In genomic region chr17:74748529-74749261, GRCh38 we compare ENCODE assay signal across 8 cellular contexts. TPM values are rescaled to one million over a fixed set of nuclear protein-coding genes. Genes with fewer than 3 reads are reported as not detected.
DNase-seq lines count a peak whose midpoint lies in the region; ATAC-seq and TF ChIP-seq lines count a peak whose summit lies in the region.

Gene NHERF1, plus strand, starts transcription at chr17:74748628. Its CDS starts 219 bp downstream, at chr17:74748847.

- H3K4me3 Mint-ChIP-seq in CD8-positive, alpha-beta T cell, result peak within 1 kb of the TSS; percentile 98

- H3K36me3 Mint-ChIP-seq in CD8-positive, alpha-beta T cell, result peaks cover 42% of the 10 kb centered on the region

- H3K9ac ChIP-seq in NT2/D1 (ENCODE audit: insufficient read length, low read depth) (peak within 1 kb of the TSS; percentile 96), muscle layer of colon (ENCODE audit: low read length) (peak within 1 kb of the TSS; percentile 57)

- no peaks in the 10 kb centered on the region for H3K27me3 Mint-ChIP-seq in CD8-positive, alpha-beta T cell (ENCODE audit: low read depth)

- H3K27ac ChIP-seq in CD8-positive, alpha-beta T cell (ENCODE audit: low read depth, low read length), result peak within 1 kb of the TSS; percentile 80
- no peak within 1 kb of the TSS for H3K27ac ChIP-seq in muscle layer of colon (ENCODE audit: low read depth, low read length)

- H3K9me3 Mint-ChIP-seq in CD8-positive, alpha-beta T cell, result no peaks in the 10 kb centered on the region

- CTCF ChIA-PET in CD8-positive, alpha-beta T cell (lab: Charles Lee), result interaction anchor here (0.8 to 9.1 kb wide), 12 partner anchors 11 to 118 kb away, joined by 3 to 67 read pairs (median 24); partner anchors contain the start of gene RAB37

- peak; percentile 83 for ATAC-seq in CD8-positive, alpha-beta T cell
- ATAC-seq in GM19397 (IDR thresholded peaks at IDR 0.05; ENCODE audit: unreplicated experiment) (peak; percentile 88), HG03571 (IDR thresholded peaks at IDR 0.05; ENCODE audit: unreplicated experiment) (peak; percentile 84)

- H3K4me1 Mint-ChIP-seq in CD8-positive, alpha-beta T cell (ENCODE audit: low read depth), result peaks cover 67% of the 10 kb centered on the region

- TF ChIP-seq CTCF in CD8-positive, alpha-beta T cell (IDR thresholded peaks at IDR 0.05), result no peak

- DNase-seq in CD8-positive, alpha-beta T cell, result peak; percentile 83 to 98 (median 92)
- DNase-seq in NT2/D1 (ENCODE audit: low read depth, low spot score) (peak; percentile 74), activated T-cell treated with anti-CD3 and anti-CD28 coated beads for 24 hours (ENCODE audit: low read depth) (peak; percentile 94), erythroblast (lab: John Stamatoyannopoulos, UW) (peak; percentile 92 to 95)
- peak; percentile 83 for DNase-seq in stimulated activated CD8-positive, alpha-beta memory T cell treated with anti-CD3 and anti-CD28 coated beads, Interleukin-7, amount 100 ng/mL, for 24 hours (ENCODE audit: low read depth)

- H3K27me3 ChIP-seq in CD8-positive, alpha-beta T cell (ENCODE audit: insufficient read depth, low read length), result no peaks in the 10 kb centered on the region
- no peaks in the 10 kb centered on the region for H3K27me3 ChIP-seq in NT2/D1 (ENCODE audit: insufficient read depth, insufficient read length)
- peaks cover 3 to 24% of the 10 kb centered on the region in 2 donors for H3K27me3 ChIP-seq in muscle layer of colon (ENCODE audit: control insufficient read depth in 1 of 2, insufficient read depth in 2 of 2, low read length in 2 of 2)

- H3K9me3 ChIP-seq in CD8-positive, alpha-beta T cell (ENCODE audit: low read length), result no peaks in the 10 kb centered on the region
- no peaks in the 10 kb centered on the region for H3K9me3 ChIP-seq in NT2/D1 (ENCODE audit: insufficient read depth, low read length)
- H3K9me3 ChIP-seq in muscle layer of colon (ENCODE audit: low read length), result no peaks in the 10 kb centered on the region

- peak; percentile 92 for TF ChIP-seq POLR2A in erythroblast (IDR thresholded peaks at IDR 0.05; ENCODE audit: low read length)

- peaks cover 61% of the 10 kb centered on the region for H3K4me1 ChIP-seq in CD8-positive, alpha-beta T cell (ENCODE audit: insufficient read depth, low read length)
- H3K4me1 ChIP-seq in NT2/D1 (ENCODE audit: insufficient read depth, insufficient read length) (peaks cover 51% of the 10 kb centered on the region), muscle layer of colon (ENCODE audit: insufficient read depth, low read length) (peaks cover 9% of the 10 kb centered on the region)

- intact Hi-C loops in CD8-positive, alpha-beta T cell (cut with DNase I, micrococcal nuclease), result loop anchor here (1.0 kb wide), 3 partner anchors 11 to 125 kb away; partner anchors contain the start of gene NAT9 (in 2 of the 2)

- POLR2A ChIA-PET in CD8-positive, alpha-beta T cell (lab: Charles Lee), result interaction anchor here (1.0 to 6.1 kb wide), 11 partner anchors 10 to 77 kb away, joined by 3 to 67 read pairs (median 13); partner anchors contain the start of genes NAT9 and RAB37

- peak within 1 kb of the TSS; percentile 94 for H3K4me3 ChIP-seq in CD8-positive, alpha-beta T cell (ENCODE audit: low read depth, low read length)
- H3K4me3 ChIP-seq in NT2/D1 (ENCODE audit: insufficient read length, low read depth) (peak within 1 kb of the TSS; percentile 96), muscle layer of colon (ENCODE audit: low read depth in 1 of 2, low read length in 2 of 2) (peak within 1 kb of the TSS; percentile 77 to 80)

- peak within 1 kb of the TSS; percentile 96 for H3K27ac Mint-ChIP-seq in CD8-positive, alpha-beta T cell

- H3K36me3 ChIP-seq in CD8-positive, alpha-beta T cell (ENCODE audit: insufficient read depth, low read length), result peaks cover 6% of the 10 kb centered on the region
- peaks cover 8% of the 10 kb centered on the region for H3K36me3 ChIP-seq in NT2/D1 (ENCODE audit: insufficient read depth, insufficient read length, low read length)
- no peaks in the 10 kb centered on the region for H3K36me3 ChIP-seq in muscle layer of colon (ENCODE audit: insufficient read depth, low read length)

RNA-seq across cellular contexts. Expression of gene NHERF1, which starts in this region (rescaled TPM):
- total RNA-seq in CD8-positive, alpha-beta T cell, result 10 to 100 TPM; 72.5 to 73.7 TPM
